In genomic region chr9:10050016-10050415, GRCh38 we compare ENCODE assay signal across 25 cellular contexts.
DNase-seq lines count a peak whose midpoint lies in the region; ATAC-seq, FAIRE-seq and TF ChIP-seq lines count a peak whose summit lies in the region.
"Had no signal": no experiment of that assay in that cellular context is flagged by ENCODE, and none has a peak within 500 bp of the region (broad histone marks: within the 10 kb centered on the region; RNA-seq: fewer than 3 reads in every experiment).

No MANE protein-coding gene starts in this region.

- WGBS in mammary epithelial cell (ENCODE audit: low coverage, missing lambda C conversion rate) = 90% methylated on average over 2 of the region's 4 CpGs

- no peaks in the 10 kb centered on the region for H3K4me1 Mint-ChIP-seq in MCF 10A (ENCODE audit: insufficient read depth, unreplicated experiment)
- H3K4me1 Mint-ChIP-seq in astrocyte (ENCODE audit: low read depth, unreplicated experiment) = peaks cover 6% of the 10 kb centered on the region
- H3K4me1 Mint-ChIP-seq: B cell, natural killer cell had no signal

- BruUV-seq in mammary epithelial cell (replicated peaks; lab: Mats Ljungman, UMichigan) (no TSS peak), MCF 10A (replicated peaks; lab: Mats Ljungman, UMichigan) (no TSS peak)

- no peak overlapping the region for H3K27ac Mint-ChIP-seq in MCF 10A (ENCODE audit: low read depth, unreplicated experiment)
- peak overlapping the region; percentile 30 for H3K27ac Mint-ChIP-seq in astrocyte (ENCODE audit: unreplicated experiment)
- H3K27ac Mint-ChIP-seq: activated naive CD4-positive, alpha-beta T cell treated with anti-CD3 and anti-CD28 coated beads for 36 hours; B cell; natural killer cell; type B pancreatic cell had no signal

- H3K9ac ChIP-seq in mammary epithelial cell (ENCODE audit: insufficient read depth, low read length) (no peak overlapping the region), astrocyte (ENCODE audit: low read length) (no peak overlapping the region)

- POLR2A ChIA-PET in MCF 10A (lab: Yijun Ruan, JAX) = no interaction called here

- intact Hi-C loops in mammary epithelial cell (cut with micrococcal nuclease) = no loop called here
- intact Hi-C loops in MCF 10A (cut with micrococcal nuclease) = no loop called here

- dilution Hi-C loops in mammary epithelial cell (cut with HindIII; ENCODE audit: low sequenced_read_pairs) = no loop called here

- H3K36me3 ChIP-seq in mammary epithelial cell (ENCODE audit: insufficient read depth, low read length) (no peaks in the 10 kb centered on the region), astrocyte (ENCODE audit: insufficient read depth, low read length) (no peaks in the 10 kb centered on the region)
- H3K36me3 ChIP-seq: ovary, right atrium auricular region had no signal

- no peaks in the 10 kb centered on the region for H3K9me3 ChIP-seq in mammary epithelial cell (replicated peaks; ENCODE audit: insufficient read depth, low read length)
- H3K9me3 ChIP-seq in astrocyte (ENCODE audit: insufficient read depth, low read depth, low read length) = no peaks in the 10 kb centered on the region
- H3K9me3 ChIP-seq: ovary, right atrium auricular region had no signal

- peak; percentile 41 for DNase-seq in mammary epithelial cell
- DNase-seq in MCF 10A (ENCODE audit: unreplicated experiment) = no peak
- peak; percentile 4 for DNase-seq in astrocyte (ENCODE audit: low read depth)
- DNase-seq in foreskin keratinocyte = peak; percentile 42 to 69
- DNase-seq in DMS 273 treated with DMSO at 0.1 percent for 48 hours (lab: John Stamatoyannopoulos, UW) = no peak
- DNase-seq in D721Med (ENCODE audit: insufficient read length, low spot score) = no peak
- no peak for DNase-seq in HuH-7.5 (ENCODE audit: low spot score)
- DNase-seq: activated naive CD4-positive, alpha-beta T cell treated with anti-CD3 and anti-CD28 coated beads for 36 hours; activated T-cell treated with anti-CD3 and anti-CD28 coated beads, Interleukin-2, amount 50 U/mL, for 4 hours; anterior cingulate cortex; cerebellar nuclear complex; DMS79 treated with DMSO at 0.1 percent for 48 hours; left colon; midbrain; MM.1S; natural killer cell; NCI-H1694 treated with DMSO at 0.1 percent for 48 hours; ovary; Right ventricle myocardium superior; stimulated activated CD4-positive, alpha-beta T cell treated with anti-CD3 and anti-CD28 coated beads, Interleukin-15, amount 100 ng/mL, for 24 hours; stimulated activated CD8-positive, alpha-beta memory T cell treated with anti-CD3 and anti-CD28 coated beads, Interleukin-4, amount 100 ng/mL, for 48 hours had no signal

- H3K36me3 Mint-ChIP-seq in MCF 10A (ENCODE audit: insufficient read depth, unreplicated experiment) (no peaks in the 10 kb centered on the region), astrocyte (ENCODE audit: low read depth, unreplicated experiment) (no peaks in the 10 kb centered on the region)
- H3K36me3 Mint-ChIP-seq: natural killer cell, type B pancreatic cell had no signal

- H3K27me3 Mint-ChIP-seq in MCF 10A (ENCODE audit: insufficient read depth, unreplicated experiment) (peaks cover 58% of the 10 kb centered on the region), astrocyte (ENCODE audit: low read depth, unreplicated experiment) (no peaks in the 10 kb centered on the region)
- H3K27me3 Mint-ChIP-seq: B cell, type B pancreatic cell had no signal

- peak; percentile 70 for ATAC-seq in foreskin keratinocyte
- ATAC-seq in HG03159 (IDR thresholded peaks at IDR 0.05; ENCODE audit: unreplicated experiment) = no peak
- ATAC-seq: activated T-cell treated with anti-CD3 and anti-CD28 coated beads, Interleukin-2, amount 50 U/mL, for 4 hours; left colon; natural killer cell had no signal

- H4K20me1 ChIP-seq in mammary epithelial cell (ENCODE audit: insufficient read depth, low read length) (no peaks in the 10 kb centered on the region), astrocyte (ENCODE audit: insufficient read depth, low read length) (no peaks in the 10 kb centered on the region)

- H3K9me3 Mint-ChIP-seq in MCF 10A (ENCODE audit: unreplicated experiment) (no peaks in the 10 kb centered on the region), astrocyte (ENCODE audit: unreplicated experiment) (no peaks in the 10 kb centered on the region)
- H3K9me3 Mint-ChIP-seq: activated naive CD4-positive, alpha-beta T cell treated with anti-CD3 and anti-CD28 coated beads for 36 hours; activated T-cell treated with anti-CD3 and anti-CD28 coated beads, Interleukin-2, amount 50 U/mL, for 4 hours; type B pancreatic cell had no signal

- FAIRE-seq in astrocyte (lab: Jason Lieb, UNC) (no peak), D721Med (lab: Jason Lieb, UNC) (no peak)

- H3K4me3 ChIP-seq in mammary epithelial cell (replicated peaks in 1 of 3; ENCODE audit: insufficient read depth in 1 of 3, low read depth in 2 of 3, low read length in 3 of 3) = no peak overlapping the region
- no peak overlapping the region for H3K4me3 ChIP-seq in astrocyte (ENCODE audit: insufficient read depth, low read depth, low read length)
- H3K4me3 ChIP-seq: ovary, right atrium auricular region had no signal

- CTCF ChIA-PET in mammary epithelial cell (lab: Charles Lee; ENCODE audit: low non-redundant PET) = no interaction called here
- CTCF ChIA-PET in MCF 10A (lab: Yijun Ruan, JAX) = no interaction called here

- H3K27ac ChIP-seq in mammary epithelial cell (ENCODE audit: insufficient read depth, low read depth, low read length) = no peak overlapping the region
- H3K27ac ChIP-seq in astrocyte (ENCODE audit: low read depth, low read length) = no peak overlapping the region
- no peak overlapping the region for H3K27ac ChIP-seq in foreskin keratinocyte
- H3K27ac ChIP-seq: ovary, right atrium auricular region had no signal

- H3K27me3 ChIP-seq in mammary epithelial cell (ENCODE audit: insufficient read depth, low read length) (no peaks in the 10 kb centered on the region), astrocyte (ENCODE audit: insufficient read depth, low read length) (no peaks in the 10 kb centered on the region), foreskin keratinocyte (no peaks in the 10 kb centered on the region)
- H3K27me3 ChIP-seq: ovary, right atrium auricular region had no signal

- TF ChIP-seq CTCF in mammary epithelial cell (conservative IDR thresholded peaks at IDR 0.05 in 1 of 2, IDR thresholded peaks at IDR 0.05 in 1 of 2; ENCODE audit: extremely low read depth in 1 of 2, insufficient read depth in 1 of 2, low read depth in 1 of 2, low read length in 2 of 2) (no peak), MCF 10A (IDR thresholded peaks at IDR 0.05; ENCODE audit: unreplicated experiment) (no peak), astrocyte (IDR thresholded peaks at IDR 0.05; ENCODE audit: insufficient read depth, low read depth, low read length) (no peak), foreskin keratinocyte (conservative IDR thresholded peaks at IDR 0.05) (no peak), D721Med (IDR thresholded peaks at IDR 0.05; ENCODE audit: insufficient read depth, missing control alignments) (no peak)

- in situ Hi-C loops in mammary epithelial cell (cut with MboI; ENCODE audit: low sequenced_read_pairs in 2 of 2) = loop anchor here in 1 of 2 donors (25.0 kb wide), 1 partner anchor 212 kb away; no protein-coding TSS in a partner anchor

- no peak overlapping the region for H3K4me2 ChIP-seq in mammary epithelial cell (ENCODE audit: insufficient read depth, low read depth, low read length)
- no peak overlapping the region for H3K4me2 ChIP-seq in astrocyte (ENCODE audit: low read length)

- H2AFZ ChIP-seq in mammary epithelial cell (ENCODE audit: low read depth, low read length) (no peak overlapping the region), astrocyte (ENCODE audit: low read depth, low read length) (no peak overlapping the region)

- H3K4me3 Mint-ChIP-seq in MCF 10A (ENCODE audit: unreplicated experiment) (no peak overlapping the region), astrocyte (ENCODE audit: unreplicated experiment) (no peak overlapping the region)
- H3K4me3 Mint-ChIP-seq: activated naive CD4-positive, alpha-beta T cell treated with anti-CD3 and anti-CD28 coated beads for 36 hours; activated T-cell treated with anti-CD3 and anti-CD28 coated beads, Interleukin-2, amount 50 U/mL, for 4 hours; B cell; natural killer cell; type B pancreatic cell had no signal

- H3K79me2 ChIP-seq in mammary epithelial cell (ENCODE audit: insufficient read depth, low read length) = no peaks in the 10 kb centered on the region
- no peaks in the 10 kb centered on the region for H3K79me2 ChIP-seq in astrocyte (ENCODE audit: insufficient read depth, low read length)

- H3K4me1 ChIP-seq in mammary epithelial cell (ENCODE audit: insufficient read depth, low read length) (peaks cover 2% of the 10 kb centered on the region), astrocyte (ENCODE audit: insufficient read depth, low read length) (no peaks in the 10 kb centered on the region), foreskin keratinocyte (no peaks in the 10 kb centered on the region)
- H3K4me1 ChIP-seq: right atrium auricular region had no signal

Comparison
In these comparisons a context has a peak if more than half of its experiments do, and no peak if none do; other contexts are left out.
1. DNase-seq: peak in mammary epithelial cell (single experiment), astrocyte (single experiment) and foreskin keratinocyte (2 of 2); none in MCF 10A (single experiment), DMS 273 treated with DMSO at 0.1 percent for 48 hours (single experiment), D721Med (single experiment) and HuH-7.5 (single experiment).